Comparison of ENCODE assay signal across 23 cellular contexts in genomic region chr1:108048311-108049082, GRCh38.
"Had no signal": no experiment of that assay in that cellular context is flagged by ENCODE, and none has a peak within 500 bp of the region (broad histone marks: within the 10 kb centered on the region; RNA-seq: fewer than 3 reads in every experiment).

No MANE protein-coding gene starts in this region.

- H3K27me3 ChIP-seq: adrenal gland, ascending aorta, brain microvascular endothelial cell, right lobe of liver, tibial nerve, vagina had no signal

- H3K27ac Mint-ChIP-seq: activated CD4-positive, alpha-beta memory T cell treated with anti-CD3 and anti-CD28 coated beads for 36 hours; activated CD8-positive, alpha-beta memory T cell treated with anti-CD3 and anti-CD28 coated beads, Interleukin-2, amount 10 ng/mL, durations not matched to agents 7 days and 5 days; activated naive CD8-positive, alpha-beta T cell; activated T-helper 1 cell treated with anti-CD3 and anti-CD28 coated beads, Interleukin-12 subunit alpha, Interleukin-12 subunit beta, Interleukin-2, Interleukin-4 antibody, amounts not matched to agents 30 ng/mL and 10 ng/mL and 1 ng/mL, durations not matched to agents 14 hours and 24 hours and 36 hours; stimulated activated effector memory CD8-positive, alpha-beta T cell treated with anti-CD3 and anti-CD28 coated beads, Interleukin-12 subunit alpha, Interleukin-12 subunit beta, amount 100 ng/mL, for 72 hours; T-helper 17 cell had no signal

- DNase-seq: activated CD4-positive, alpha-beta T cell treated with anti-CD3 and anti-CD28 coated beads for 4 hours; activated CD8-positive, alpha-beta memory T cell treated with anti-CD3 and anti-CD28 coated beads, Interleukin-2, amount 10 ng/mL, durations not matched to agents 7 days and 5 days; activated gamma-delta T cell treated with Interleukin-2 at 50 U/mL for 16 hours; adrenal gland; brain microvascular endothelial cell; central memory CD4-positive, alpha-beta T cell; dermis blood vessel endothelial cell; effector CD8-positive, alpha-beta T cell; gastrocnemius medialis; left ventricle myocardium superior; right lobe of liver; stimulated activated CD4-positive, alpha-beta T cell treated with anti-CD3 and anti-CD28 coated beads, Interleukin-2, amount 100 ng/mL, for 24 hours; stimulated activated naive CD8-positive, alpha-beta T cell treated with anti-CD3 and anti-CD28 coated beads, Interleukin-15, amount 100 ng/mL, for 72 hours; T-helper 17 cell had no signal

- H3K27me3 Mint-ChIP-seq: activated naive CD8-positive, alpha-beta T cell; natural killer cell treated with Interleukin-12 subunit alpha and Interleukin-12 subunit beta and Interleukin-15 and Interleukin-18, amount 100 ng/mL, for 72 hours; stimulated activated naive CD8-positive, alpha-beta T cell treated with anti-CD3 and anti-CD28 coated beads, Interleukin-15, amount 100 ng/mL, for 72 hours had no signal

- H3K36me3 Mint-ChIP-seq: activated CD4-positive, alpha-beta memory T cell treated with anti-CD3 and anti-CD28 coated beads for 36 hours; activated CD8-positive, alpha-beta memory T cell treated with anti-CD3 and anti-CD28 coated beads, Interleukin-2, amount 10 ng/mL, durations not matched to agents 7 days and 5 days; activated naive CD8-positive, alpha-beta T cell; natural killer cell treated with Interleukin-12 subunit alpha and Interleukin-12 subunit beta and Interleukin-15 and Interleukin-18, amount 100 ng/mL, for 72 hours; stimulated activated effector memory CD8-positive, alpha-beta T cell treated with anti-CD3 and anti-CD28 coated beads, Interleukin-12 subunit alpha, Interleukin-12 subunit beta, amount 100 ng/mL, for 72 hours had no signal

- H3K4me3 ChIP-seq: adrenal gland, ascending aorta, gastrocnemius medialis, right lobe of liver, skin epidermis, tibial nerve, vagina had no signal

- H3K9me3 ChIP-seq: adrenal gland, ascending aorta, gastrocnemius medialis, right lobe of liver, vagina had no signal

- H3K27ac ChIP-seq: adrenal gland, ascending aorta, brain microvascular endothelial cell, gastrocnemius medialis, right lobe of liver had no signal

- H3K4me3 Mint-ChIP-seq: activated CD4-positive, alpha-beta memory T cell treated with anti-CD3 and anti-CD28 coated beads for 36 hours; activated CD8-positive, alpha-beta memory T cell treated with anti-CD3 and anti-CD28 coated beads, Interleukin-2, amount 10 ng/mL, durations not matched to agents 7 days and 5 days; activated naive CD8-positive, alpha-beta T cell; activated T-helper 1 cell treated with anti-CD3 and anti-CD28 coated beads, Interleukin-12 subunit alpha, Interleukin-12 subunit beta, Interleukin-2, Interleukin-4 antibody, amounts not matched to agents 30 ng/mL and 10 ng/mL and 1 ng/mL, durations not matched to agents 14 hours and 24 hours and 36 hours; stimulated activated effector memory CD8-positive, alpha-beta T cell treated with anti-CD3 and anti-CD28 coated beads, Interleukin-12 subunit alpha, Interleukin-12 subunit beta, amount 100 ng/mL, for 72 hours; stimulated activated naive CD8-positive, alpha-beta T cell treated with anti-CD3 and anti-CD28 coated beads, Interleukin-15, amount 100 ng/mL, for 72 hours had no signal

- ATAC-seq: activated CD8-positive, alpha-beta memory T cell treated with anti-CD3 and anti-CD28 coated beads, Interleukin-2, amount 10 ng/mL, durations not matched to agents 7 days and 5 days had no signal

- H3K36me3 ChIP-seq: adrenal gland, ascending aorta, brain microvascular endothelial cell, gastrocnemius medialis, right lobe of liver, tibial nerve, vagina had no signal

- H3K9me3 Mint-ChIP-seq: activated CD4-positive, alpha-beta memory T cell treated with anti-CD3 and anti-CD28 coated beads for 36 hours; activated T-helper 1 cell treated with anti-CD3 and anti-CD28 coated beads, Interleukin-12 subunit alpha, Interleukin-12 subunit beta, Interleukin-2, Interleukin-4 antibody, amounts not matched to agents 30 ng/mL and 10 ng/mL and 1 ng/mL, durations not matched to agents 14 hours and 24 hours and 36 hours; stimulated activated effector memory CD8-positive, alpha-beta T cell treated with anti-CD3 and anti-CD28 coated beads, Interleukin-12 subunit alpha, Interleukin-12 subunit beta, amount 100 ng/mL, for 72 hours had no signal

- H3K4me1 ChIP-seq: ascending aorta had no signal
